8 cellular contexts compared by ENCODE assay signal in genomic region chr12:96194901-96195844, GRCh38. TPM values are rescaled to one million over a fixed set of nuclear protein-coding genes. Genes with fewer than 3 reads are reported as not detected.
DNase-seq lines count a peak whose midpoint lies in the region; ATAC-seq and TF ChIP-seq lines count a peak whose summit lies in the region.

No MANE protein-coding gene starts in this region.

- peak overlapping the region; percentile 98 for H3K27ac ChIP-seq in RWPE2 (ENCODE audit: poor library complexity, severe bottlenecking)
- peak overlapping the region; percentile 65 to 69 for H3K27ac ChIP-seq in tibial artery

- POLR2A ChIA-PET in BJ (lab: Charles Lee) = no interaction called here

- H3K4me1 ChIP-seq in RWPE2 (ENCODE audit: insufficient read depth, poor library complexity, severe bottlenecking) (peaks cover 33% of the 10 kb centered on the region), tibial artery (peaks cover 0 to 50% (median 10%) of the 10 kb centered on the region in 4 donors)

- H3K9me3 ChIP-seq in RWPE2 (ENCODE audit: severe bottlenecking) (no peaks in the 10 kb centered on the region), tibial artery (no peaks in the 10 kb centered on the region)

- TF ChIP-seq POLR2A in GM19099 (IDR thresholded peaks at IDR 0.05; ENCODE audit: extremely low read depth, insufficient read length, low read depth) = peak; percentile 17

- H3K4me3 ChIP-seq in BJ (ENCODE audit: low read depth, low read length) = peak overlapping the region; percentile 76
- peak overlapping the region; percentile 78 for H3K4me3 ChIP-seq in RWPE2 (ENCODE audit: severe bottlenecking)
- H3K4me3 ChIP-seq in tibial artery = peak overlapping the region; percentile 62 to 82

- DNase-seq in BJ (ENCODE audit: low read depth) (no peak), RWPE2 (ENCODE audit: low spot score) (no peak), foreskin melanocyte (peak; percentile 80), occipital lobe (lab: John Stamatoyannopoulos, UW) (peak; percentile 23), tibial artery (peak; percentile 69 to 71)
- peak; percentile 90 for DNase-seq in activated effector memory CD4-positive, alpha-beta T cell treated with anti-CD3 and anti-CD28 coated beads, Interleukin-2, amount 50 U/mL, for 16 hours

- TF ChIP-seq CTCF in BJ (IDR thresholded peaks at IDR 0.05; ENCODE audit: insufficient read depth, low read depth, low read length) = no peak
- no peak for TF ChIP-seq CTCF in RWPE2 (IDR thresholded peaks at IDR 0.05; ENCODE audit: poor library complexity, severe bottlenecking)
- TF ChIP-seq CTCF in tibial artery (IDR thresholded peaks at IDR 0.05) = no peak

- no peaks in the 10 kb centered on the region for H3K27me3 ChIP-seq in BJ (ENCODE audit: control insufficient read depth, insufficient read depth, low read length)
- no peaks in the 10 kb centered on the region for H3K27me3 ChIP-seq in RWPE2 (ENCODE audit: insufficient read depth, poor library complexity, severe bottlenecking)
- no peaks in the 10 kb centered on the region for H3K27me3 ChIP-seq in tibial artery

- H3K36me3 ChIP-seq in BJ (ENCODE audit: control insufficient read depth, insufficient read depth, low read length) (no peaks in the 10 kb centered on the region), RWPE2 (ENCODE audit: low read depth) (peaks cover 16% of the 10 kb centered on the region), tibial artery (no peaks in the 10 kb centered on the region)

- ATAC-seq in HG03280 (IDR thresholded peaks at IDR 0.05; ENCODE audit: unreplicated experiment) (peak; percentile 64), RWPE2 (ENCODE audit: low read depth) (peak; percentile 38)

- intact Hi-C loops in tibial artery (cut with DNase I; ENCODE audit: low total_unique reads) = no loop called here

- CTCF ChIA-PET in BJ (lab: Yijun Ruan, JAX) = interaction anchor here (0.7 to 1.4 kb wide), 2 partner anchors 20 to 1866 kb away, joined by 4 read pairs; no protein-coding TSS in a partner anchor

RNA-seq across cellular contexts. Expression of gene ELK3, which starts 1.0 kb away (rescaled TPM):
- 15.5 and 20.9 TPM in 2 replicates for polyA plus RNA-seq in BJ (2011; rRNA removed)
- 13.0 and 23.2 TPM in 2 replicates for polyA minus RNA-seq in BJ (2011; rRNA and poly(A)+ RNA removed)
- 1.9 TPM for total RNA-seq in occipital lobe

Comparison
In these comparisons a context has a peak if more than half of its experiments do, and no peak if none do; other contexts are left out.
1. DNase-seq: peak in activated effector memory CD4-positive, alpha-beta T cell treated with anti-CD3 and anti-CD28 coated beads, Interleukin-2, amount 50 U/mL, for 16 hours (single experiment), foreskin melanocyte (single experiment), occipital lobe (single experiment) and tibial artery (2 of 2); none in BJ (single experiment) and RWPE2 (single experiment).
2. Peak in every context shown above with its lines, with median percentiles within 50 percentile points of each other: H3K4me3 ChIP-seq.